Comparison of ENCODE assay signal across 9 cellular contexts in the genomic region with DNA sequence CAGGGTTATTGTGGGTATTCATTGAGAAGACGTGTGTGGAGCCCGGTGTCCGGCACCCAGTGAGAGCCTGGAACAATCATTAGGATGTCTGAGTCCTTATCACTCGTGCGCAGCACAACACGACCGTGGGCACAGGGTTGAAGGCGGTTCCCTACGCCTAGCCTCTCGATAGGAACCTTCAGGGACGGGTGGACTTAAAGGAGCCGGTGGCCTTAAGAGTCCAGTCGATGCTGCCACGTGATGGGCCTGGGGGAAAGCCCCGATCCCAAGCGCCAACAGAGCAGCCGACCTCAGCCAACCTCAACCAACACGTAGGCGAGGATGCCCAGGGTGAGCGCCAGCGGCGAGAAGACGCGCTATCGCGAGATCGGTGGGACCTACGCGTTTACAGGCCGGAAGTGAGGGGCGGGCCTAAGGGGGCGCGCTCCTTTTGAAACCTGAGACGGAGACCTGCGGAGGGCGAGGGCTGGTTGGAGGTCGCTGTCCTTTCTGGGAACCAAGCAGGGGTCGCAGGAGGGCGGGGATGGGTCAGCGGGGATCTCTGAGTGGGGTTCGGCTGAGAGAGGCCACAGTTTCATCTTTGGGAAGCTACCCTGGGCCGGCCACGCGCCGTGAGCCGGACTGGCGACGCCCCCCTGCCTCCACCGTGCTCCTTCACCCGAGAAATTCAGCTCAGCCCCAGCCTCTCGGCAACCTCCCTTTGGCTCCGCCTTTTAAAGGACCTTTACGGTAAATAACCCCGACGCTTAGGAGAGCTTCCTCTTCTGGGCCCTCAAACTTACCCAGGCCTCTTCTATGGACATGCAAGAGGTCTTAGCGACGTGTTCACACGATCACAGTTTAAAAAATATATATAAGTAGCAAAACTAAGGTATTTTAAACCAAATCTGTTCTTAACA. TPM values are rescaled to one million over a fixed set of nuclear protein-coding genes. Genes with fewer than 3 reads are reported as not detected.
DNase-seq lines count a peak whose midpoint lies in the region; ATAC-seq, FAIRE-seq and TF ChIP-seq lines count a peak whose summit lies in the region.
"Had no signal": no experiment of that assay in that cellular context is flagged by ENCODE, and none has a peak within 500 bp of the region (broad histone marks: within the 10 kb centered on the region; RNA-seq: fewer than 3 reads in every experiment).

No MANE protein-coding gene starts in this region.

- TF ChIP-seq CTCF in kidney (IDR thresholded peaks at IDR 0.05; ENCODE audit: borderline replicate concordance, extremely low read depth, insufficient read depth), result no peak

- H3K4me3 ChIP-seq in kidney (ENCODE audit: low read length in 2 of 2), result peak overlapping the region; percentile 61 to 70

- ATAC-seq in HG03045 (IDR thresholded peaks at IDR 0.05; ENCODE audit: unreplicated experiment), result peak; percentile 93
- peak; percentile 98 for ATAC-seq in central memory CD8-positive, alpha-beta T cell (replicated peaks; ENCODE audit: extremely low read depth, poor library complexity, severe bottlenecking)

- peaks cover 0 to 4% of the 10 kb centered on the region in 2 donors for H3K4me1 ChIP-seq in kidney (ENCODE audit: control insufficient read depth in 1 of 2, insufficient read depth in 1 of 2, low read depth in 1 of 2, low read length in 2 of 2)

- intact Hi-C loops in kidney (cut with DNase I), result no loop called here

- H3K9me3 Mint-ChIP-seq in central memory CD8-positive, alpha-beta T cell, result no peaks in the 10 kb centered on the region

- H3K4me3 Mint-ChIP-seq in central memory CD8-positive, alpha-beta T cell, result peak overlapping the region; percentile 76

- H3K36me3 ChIP-seq in kidney (ENCODE audit: control insufficient read depth in 1 of 2, insufficient read depth in 2 of 2, low read length in 2 of 2), result no peaks in the 10 kb centered on the region

- peak; percentile 74 for DNase-seq in NK-92 treated with Interleukin-12 subunit alpha and Interleukin-12 subunit beta, amount 100 ng/mL, for 24 hours (lab: John Stamatoyannopoulos, UW)
- no peak for DNase-seq in NK-92 (lab: John Stamatoyannopoulos, UW; ENCODE audit: unreplicated experiment)
- DNase-seq in NCI-H2171 (lab: John Stamatoyannopoulos, UW), result peak; percentile 95
- peak; percentile 77 to 84 (median 83) for DNase-seq in activated CD4-positive, CD25-positive, alpha-beta regulatory T cell (lab: John Stamatoyannopoulos, UW)
- DNase-seq in central memory CD8-positive, alpha-beta T cell (ENCODE audit: low spot score in 2 of 2), result peak; percentile 85 to 86
- DNase-seq in kidney, result peak; percentile 96
- peak; percentile 88 to 90 (median 89) for DNase-seq in stimulated activated CD4-positive, alpha-beta T cell treated with anti-CD3 and anti-CD28 coated beads, Interleukin-12 subunit alpha, Interleukin-12 subunit beta, amount 100 ng/mL, for 48 hours (ENCODE audit: low read depth in 2 of 3, low spot score in 1 of 3)

- peaks cover 9% of the 10 kb centered on the region for H3K36me3 Mint-ChIP-seq in central memory CD8-positive, alpha-beta T cell (ENCODE audit: insufficient read depth)

- peaks cover 14% of the 10 kb centered on the region for H3K27me3 Mint-ChIP-seq in central memory CD8-positive, alpha-beta T cell

- H3K4me1 Mint-ChIP-seq in central memory CD8-positive, alpha-beta T cell, result peaks cover 9% of the 10 kb centered on the region

- peak overlapping the region in 1 of 2 donors; percentile 21 for H3K9ac ChIP-seq in kidney (ENCODE audit: low read length in 2 of 2)

- no peak for FAIRE-seq in kidney (lab: Jason Lieb, UNC)
- FAIRE-seq: A204.1 had no signal

- no peak overlapping the region for H3K27ac ChIP-seq in kidney (ENCODE audit: low read depth in 2 of 2, low read length in 2 of 2)

- peak overlapping the region; percentile 68 for H3K27ac Mint-ChIP-seq in central memory CD8-positive, alpha-beta T cell (ENCODE audit: low read depth)

- H3K9me3 ChIP-seq in kidney (ENCODE audit: control insufficient read depth in 1 of 2, low read length in 2 of 2), result no peaks in the 10 kb centered on the region

RNA-seq across cellular contexts. Expression of a gene that starts 28.3 kb away (rescaled TPM):
- total RNA-seq in kidney, result 10.2 TPM
- 1.1 TPM for polyA plus RNA-seq in kidney (ENCODE audit: insufficient read depth, low read depth, low replicate concordance)

RNA-seq across cellular contexts. Expression of a gene that starts 49.4 kb away (rescaled TPM):
- total RNA-seq in kidney, result 0.57 TPM
- polyA plus RNA-seq in kidney (ENCODE audit: insufficient read depth, low read depth, low replicate concordance), result 0.75 TPM

RNA-seq across cellular contexts. Expression of a gene that starts 50.5 kb away (rescaled TPM):
- not detected for total RNA-seq in kidney
- not detected for polyA plus RNA-seq in kidney (ENCODE audit: insufficient read depth, low read depth, low replicate concordance)
